ENCODE assay signal across 16 cellular contexts in genomic region chr22:22616636-22617035, GRCh38. TPM values are rescaled to one million over a fixed set of nuclear protein-coding genes. Genes with fewer than 3 reads are reported as not detected.
A peak's percentile ranks its signal among the peaks of the same experiment; 100 is the strongest.
DNase-seq lines count a peak whose midpoint lies in the region; ATAC-seq and TF ChIP-seq lines count a peak whose summit lies in the region.
"Had no signal": no experiment of that assay in that cellular context is flagged by ENCODE, and none has a peak within 500 bp of the region (broad histone marks: within the 10 kb centered on the region; RNA-seq: fewer than 3 reads in every experiment).

No MANE protein-coding gene starts in this region.

- TF ChIP-seq CTCF in brain microvascular endothelial cell (IDR thresholded peaks at IDR 0.05; ENCODE audit: low read depth, low read length, missing control alignments), result no peak

- H3K4me1 Mint-ChIP-seq in activated CD4-positive, alpha-beta memory T cell treated with anti-CD3 and anti-CD28 coated beads for 36 hours (ENCODE audit: low read depth), result peaks cover 12% of the 10 kb centered on the region
- peaks cover 12% of the 10 kb centered on the region for H3K4me1 Mint-ChIP-seq in activated CD4-positive, alpha-beta memory T cell treated with anti-CD3 and anti-CD28 coated beads, Interleukin-2, amount 10 ng/mL, durations not matched to agents 7 days and 5 days
- H3K4me1 Mint-ChIP-seq in activated naive CD8-positive, alpha-beta T cell treated with anti-CD3 and anti-CD28 coated beads, Interleukin-2, amount 10 ng/mL, durations not matched to agents 7 days and 5 days, result peaks cover 5% of the 10 kb centered on the region

- in situ Hi-C loops in brain microvascular endothelial cell (cut with HindIII; ENCODE audit: low pct_ligation_motif_present, low sequenced_read_pairs), result no loop called here

- peaks cover 36% of the 10 kb centered on the region for H3K27me3 ChIP-seq in brain microvascular endothelial cell (replicated peaks)

- DNase-seq in activated CD4-positive, alpha-beta memory T cell treated with anti-CD3 and anti-CD28 coated beads for 36 hours, result peak; percentile 36
- no peak for DNase-seq in activated CD4-positive, alpha-beta memory T cell treated with anti-CD3 and anti-CD28 coated beads, Interleukin-2, amount 10 ng/mL, durations not matched to agents 7 days and 5 days
- no peak for DNase-seq in activated naive CD8-positive, alpha-beta T cell treated with anti-CD3 and anti-CD28 coated beads, Interleukin-2, amount 10 ng/mL, durations not matched to agents 7 days and 5 days
- peak; percentile 10 for DNase-seq in stimulated activated CD4-positive, alpha-beta T cell treated with anti-CD3 and anti-CD28 coated beads, Interleukin-2, amount 100 ng/mL, for 4 hours (ENCODE audit: low read depth)
- DNase-seq in D341Med (ENCODE audit: low spot score) (no peak), brain microvascular endothelial cell (no peak)
- DNase-seq: DMS79 treated with DMSO at 0.1 percent for 48 hours; effector CD8-positive, alpha-beta T cell; heart left ventricle; NCI-H446; SHP77 treated with DMSO at 0.1 percent for 48 hours had no signal

- H3K4me3 ChIP-seq in brain microvascular endothelial cell (ENCODE audit: low read depth, low read length), result no peak overlapping the region
- H3K4me3 ChIP-seq: heart left ventricle had no signal

- POLR2A ChIA-PET in activated CD4-positive, alpha-beta memory T cell treated with anti-CD3 and anti-CD28 coated beads for 36 hours (lab: Charles Lee), result no interaction called here
- POLR2A ChIA-PET in activated CD4-positive, alpha-beta memory T cell treated with anti-CD3 and anti-CD28 coated beads, Interleukin-2, amount 10 ng/mL, durations not matched to agents 7 days and 5 days (lab: Charles Lee), result no interaction called here
- POLR2A ChIA-PET in activated naive CD8-positive, alpha-beta T cell treated with anti-CD3 and anti-CD28 coated beads, Interleukin-2, amount 10 ng/mL, durations not matched to agents 7 days and 5 days (lab: Charles Lee), result no interaction called here

- CTCF ChIA-PET in activated CD4-positive, alpha-beta memory T cell treated with anti-CD3 and anti-CD28 coated beads for 36 hours (lab: Charles Lee), result interaction anchor here (0.8 to 1.4 kb wide), 3 partner anchors 30 to 40 kb away, joined by 3 to 8 read pairs (median 3); no protein-coding TSS in a partner anchor
- CTCF ChIA-PET in activated CD4-positive, alpha-beta memory T cell treated with anti-CD3 and anti-CD28 coated beads, Interleukin-2, amount 10 ng/mL, durations not matched to agents 7 days and 5 days (lab: Charles Lee), result interaction anchor here (1.4 to 1.5 kb wide), 2 partner anchors 26 to 30 kb away, joined by 3 to 7 read pairs; no protein-coding TSS in a partner anchor

- no peak overlapping the region for H3K27ac ChIP-seq in brain microvascular endothelial cell
- H3K27ac ChIP-seq: heart left ventricle, VCaP had no signal

- intact Hi-C loops in activated CD4-positive, alpha-beta memory T cell treated with anti-CD3 and anti-CD28 coated beads for 36 hours (cut with micrococcal nuclease), result no loop called here

- H3K27me3 Mint-ChIP-seq in activated CD4-positive, alpha-beta memory T cell treated with anti-CD3 and anti-CD28 coated beads for 36 hours, result peaks cover 9% of the 10 kb centered on the region
- peaks cover 1% of the 10 kb centered on the region for H3K27me3 Mint-ChIP-seq in activated CD4-positive, alpha-beta memory T cell treated with anti-CD3 and anti-CD28 coated beads, Interleukin-2, amount 10 ng/mL, durations not matched to agents 7 days and 5 days
- H3K27me3 Mint-ChIP-seq in activated naive CD8-positive, alpha-beta T cell treated with anti-CD3 and anti-CD28 coated beads, Interleukin-2, amount 10 ng/mL, durations not matched to agents 7 days and 5 days, result peaks cover 2% of the 10 kb centered on the region

- ATAC-seq in HG02759 (IDR thresholded peaks at IDR 0.05; ENCODE audit: unreplicated experiment) (peak; percentile 79), HG03045 (IDR thresholded peaks at IDR 0.05; ENCODE audit: unreplicated experiment) (no peak)
- ATAC-seq in activated naive CD8-positive, alpha-beta T cell treated with anti-CD3 and anti-CD28 coated beads, Interleukin-2, amount 10 ng/mL, durations not matched to agents 7 days and 5 days (ENCODE audit: low read depth), result peak; percentile 18
- ATAC-seq: heart left ventricle had no signal

- no peaks in the 10 kb centered on the region for H3K9me3 Mint-ChIP-seq in activated CD4-positive, alpha-beta memory T cell treated with anti-CD3 and anti-CD28 coated beads for 36 hours
- no peaks in the 10 kb centered on the region for H3K9me3 Mint-ChIP-seq in activated CD4-positive, alpha-beta memory T cell treated with anti-CD3 and anti-CD28 coated beads, Interleukin-2, amount 10 ng/mL, durations not matched to agents 7 days and 5 days
- no peaks in the 10 kb centered on the region for H3K9me3 Mint-ChIP-seq in activated naive CD8-positive, alpha-beta T cell treated with anti-CD3 and anti-CD28 coated beads, Interleukin-2, amount 10 ng/mL, durations not matched to agents 7 days and 5 days

- H3K4me3 Mint-ChIP-seq in activated CD4-positive, alpha-beta memory T cell treated with anti-CD3 and anti-CD28 coated beads for 36 hours, result no peak overlapping the region
- H3K4me3 Mint-ChIP-seq in activated CD4-positive, alpha-beta memory T cell treated with anti-CD3 and anti-CD28 coated beads, Interleukin-2, amount 10 ng/mL, durations not matched to agents 7 days and 5 days, result no peak overlapping the region
- no peak overlapping the region for H3K4me3 Mint-ChIP-seq in activated naive CD8-positive, alpha-beta T cell treated with anti-CD3 and anti-CD28 coated beads, Interleukin-2, amount 10 ng/mL, durations not matched to agents 7 days and 5 days

- no peaks in the 10 kb centered on the region for H3K36me3 Mint-ChIP-seq in activated CD4-positive, alpha-beta memory T cell treated with anti-CD3 and anti-CD28 coated beads for 36 hours
- H3K36me3 Mint-ChIP-seq in activated CD4-positive, alpha-beta memory T cell treated with anti-CD3 and anti-CD28 coated beads, Interleukin-2, amount 10 ng/mL, durations not matched to agents 7 days and 5 days (ENCODE audit: low read depth), result no peaks in the 10 kb centered on the region
- H3K36me3 Mint-ChIP-seq in activated naive CD8-positive, alpha-beta T cell treated with anti-CD3 and anti-CD28 coated beads, Interleukin-2, amount 10 ng/mL, durations not matched to agents 7 days and 5 days, result no peaks in the 10 kb centered on the region

- H3K36me3 ChIP-seq in brain microvascular endothelial cell (replicated peaks), result no peaks in the 10 kb centered on the region
- H3K36me3 ChIP-seq: heart left ventricle had no signal

- no peak overlapping the region for H3K27ac Mint-ChIP-seq in activated CD4-positive, alpha-beta memory T cell treated with anti-CD3 and anti-CD28 coated beads for 36 hours
- no peak overlapping the region for H3K27ac Mint-ChIP-seq in activated CD4-positive, alpha-beta memory T cell treated with anti-CD3 and anti-CD28 coated beads, Interleukin-2, amount 10 ng/mL, durations not matched to agents 7 days and 5 days
- no peak overlapping the region for H3K27ac Mint-ChIP-seq in activated naive CD8-positive, alpha-beta T cell treated with anti-CD3 and anti-CD28 coated beads, Interleukin-2, amount 10 ng/mL, durations not matched to agents 7 days and 5 days

RNA-seq across cellular contexts. Expression of gene GGTLC2, which starts 27.8 kb away (rescaled TPM):
- total RNA-seq in activated CD4-positive, alpha-beta memory T cell treated with anti-CD3 and anti-CD28 coated beads for 36 hours, result not detected
- not detected for total RNA-seq in activated CD4-positive, alpha-beta memory T cell treated with anti-CD3 and anti-CD28 coated beads, Interleukin-2, amount 10 ng/mL, durations not matched to agents 7 days and 5 days
- not detected for total RNA-seq in activated naive CD8-positive, alpha-beta T cell treated with anti-CD3 and anti-CD28 coated beads, Interleukin-2, amount 10 ng/mL, durations not matched to agents 7 days and 5 days
- total RNA-seq: heart left ventricle, osteocyte, temporal lobe had no signal

RNA-seq across cellular contexts. Expression of gene PRAME, which starts 57.6 kb away (rescaled TPM):
- total RNA-seq in activated CD4-positive, alpha-beta memory T cell treated with anti-CD3 and anti-CD28 coated beads for 36 hours, result not detected
- total RNA-seq in activated CD4-positive, alpha-beta memory T cell treated with anti-CD3 and anti-CD28 coated beads, Interleukin-2, amount 10 ng/mL, durations not matched to agents 7 days and 5 days, result not detected
- not detected for total RNA-seq in activated naive CD8-positive, alpha-beta T cell treated with anti-CD3 and anti-CD28 coated beads, Interleukin-2, amount 10 ng/mL, durations not matched to agents 7 days and 5 days
- total RNA-seq: osteocyte, temporal lobe had no signal

Comparison
In these comparisons a context has a peak if more than half of its experiments do, and no peak if none do; other contexts are left out.
1. DNase-seq: peak in activated CD4-positive, alpha-beta memory T cell treated with anti-CD3 and anti-CD28 coated beads for 36 hours (single experiment) and stimulated activated CD4-positive, alpha-beta T cell treated with anti-CD3 and anti-CD28 coated beads, Interleukin-2, amount 100 ng/mL, for 4 hours (single experiment); none in activated CD4-positive, alpha-beta memory T cell treated with anti-CD3 and anti-CD28 coated beads, Interleukin-2, amount 10 ng/mL, durations not matched to agents 7 days and 5 days (single experiment), activated naive CD8-positive, alpha-beta T cell treated with anti-CD3 and anti-CD28 coated beads, Interleukin-2, amount 10 ng/mL, durations not matched to agents 7 days and 5 days (single experiment), D341Med (single experiment) and brain microvascular endothelial cell (single experiment).